ENCODE assay signal across 25 cellular contexts in the genomic region with DNA sequence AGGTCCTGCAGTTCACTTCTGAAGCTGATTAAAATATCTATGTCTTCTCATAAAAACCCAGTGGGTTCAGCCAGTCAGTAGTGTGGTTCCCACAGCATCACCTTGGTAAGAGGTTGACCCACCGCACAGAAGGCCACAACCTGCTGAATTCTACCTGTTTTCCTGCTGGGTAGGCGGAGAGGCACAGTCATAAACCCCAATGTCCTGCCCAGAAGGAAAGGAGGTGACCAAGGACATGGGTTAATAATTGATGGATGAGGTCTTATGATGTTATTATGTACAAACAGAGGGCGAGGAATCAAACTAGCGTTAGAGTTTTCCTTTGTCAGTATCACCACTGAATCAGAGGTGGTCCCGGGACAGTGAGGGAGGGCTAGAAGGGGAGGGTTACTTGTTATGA. TPM values are rescaled to one million over a fixed set of nuclear protein-coding genes. Genes with fewer than 3 reads are reported as not detected.
A peak's percentile ranks its signal among the peaks of the same experiment; 100 is the strongest.
DNase-seq lines count a peak whose midpoint lies in the region; ATAC-seq, FAIRE-seq and TF ChIP-seq lines count a peak whose summit lies in the region.
"Had no signal": no experiment of that assay in that cellular context is flagged by ENCODE, and none has a peak within 500 bp of the region (broad histone marks: within the 10 kb centered on the region; RNA-seq: fewer than 3 reads in every experiment).

No MANE protein-coding gene starts in this region.

- H3K9me3 ChIP-seq in liver (ENCODE audit: control insufficient read depth in 4 of 4, low read length in 3 of 4): no peaks in the 10 kb centered on the region
- H3K9me3 ChIP-seq in HepG2 (ENCODE audit: low read length): no peaks in the 10 kb centered on the region
- H3K9me3 ChIP-seq in upper lobe of left lung: no peaks in the 10 kb centered on the region
- H3K9me3 ChIP-seq: BLaER1 treated with 17β-estradiol and CSF1 and Interleukin-3, amounts not matched to agents 10 nM and 100 nM; SK-N-SH had no signal

- no peak overlapping the region for H3K4me2 ChIP-seq in HepG2 (ENCODE audit: low read depth, low read length)
- H3K4me2 ChIP-seq: SK-N-SH had no signal

- peaks cover 70% of the 10 kb centered on the region for H3K4me1 Mint-ChIP-seq in nephron progenitor cell
- no peaks in the 10 kb centered on the region for H3K4me1 Mint-ChIP-seq in activated CD8-positive, alpha-beta T cell treated with anti-CD3 and anti-CD28 coated beads for 36 hours (ENCODE audit: low read depth)
- H3K4me1 Mint-ChIP-seq: CD8-positive, alpha-beta memory T cell had no signal

- H3K27me3 ChIP-seq in liver (ENCODE audit: control insufficient read depth in 4 of 4, insufficient read depth in 4 of 4, low read length in 3 of 4): no peaks in the 10 kb centered on the region
- H3K27me3 ChIP-seq in HepG2 (ENCODE audit: control insufficient read depth in 1 of 2, insufficient read depth in 2 of 2, low read length in 2 of 2): peaks cover 0 to 3% of the 10 kb centered on the region in 2 experiments; a peak in 2 of 5 replicates
- H3K27me3 ChIP-seq in upper lobe of left lung: no peaks in the 10 kb centered on the region
- H3K27me3 ChIP-seq: BLaER1 treated with 17β-estradiol and CSF1 and Interleukin-3, amounts not matched to agents 10 nM and 100 nM had no signal

- TF ChIP-seq EP300 in HepG2 (IDR thresholded peaks at IDR 0.05; ENCODE audit: low read depth in 2 of 2, low read length in 2 of 2) (no peak), HepG2 (CRISPR knock-in tag; IDR thresholded peaks at IDR 0.05; ENCODE audit: borderline replicate concordance) (no peak), upper lobe of left lung (IDR thresholded peaks at IDR 0.05) (no peak)

- no peaks in the 10 kb centered on the region for H3K9me3 Mint-ChIP-seq in nephron progenitor cell
- no peaks in the 10 kb centered on the region for H3K9me3 Mint-ChIP-seq in activated CD8-positive, alpha-beta T cell treated with anti-CD3 and anti-CD28 coated beads for 36 hours
- H3K9me3 Mint-ChIP-seq: IgD-negative memory B cell had no signal

- FAIRE-seq in HepG2 (lab: Jason Lieb, UNC): no peak
- FAIRE-seq: D721Med, GM19239, HTR-8/SVneo had no signal

- TF ChIP-seq RAD21 in liver (IDR thresholded peaks at IDR 0.05) (no peak), HepG2 (CRISPR knock-in tag; IDR thresholded peaks at IDR 0.05) (no peak)

- H3K27ac ChIP-seq in liver (ENCODE audit: low read depth in 1 of 2, low read length in 2 of 2): no peak overlapping the region
- no peak overlapping the region for H3K27ac ChIP-seq in HepG2 (ENCODE audit: extremely low read length, insufficient read depth, low read length)
- no peak overlapping the region for H3K27ac ChIP-seq in upper lobe of left lung
- H3K27ac ChIP-seq: 22Rv1; BLaER1 treated with 17β-estradiol and CSF1 and Interleukin-3, amounts not matched to agents 10 nM and 100 nM had no signal

- no peaks in the 10 kb centered on the region for H4K20me1 ChIP-seq in HepG2 (ENCODE audit: insufficient read depth, low read length)
- H4K20me1 ChIP-seq: BLaER1 treated with 17β-estradiol and CSF1 and Interleukin-3, amounts not matched to agents 10 nM and 100 nM had no signal

- peak overlapping the region; percentile 98 for H3K27ac Mint-ChIP-seq in nephron progenitor cell
- no peak overlapping the region for H3K27ac Mint-ChIP-seq in activated CD8-positive, alpha-beta T cell treated with anti-CD3 and anti-CD28 coated beads for 36 hours
- H3K27ac Mint-ChIP-seq: CD8-positive, alpha-beta memory T cell; IgD-negative memory B cell had no signal

- no TSS peak for BruUV-seq in HepG2 (replicated peaks; lab: Mats Ljungman, UMichigan)

- H3K27me3 Mint-ChIP-seq in nephron progenitor cell (ENCODE audit: low read depth, poor library complexity): peaks cover 15% of the 10 kb centered on the region
- H3K27me3 Mint-ChIP-seq in activated CD8-positive, alpha-beta T cell treated with anti-CD3 and anti-CD28 coated beads for 36 hours: no peaks in the 10 kb centered on the region

- in situ Hi-C loops in HepG2 (cut with HindIII; ENCODE audit: extremely low pct_ligation_motif_present, low pct_unique_long_range_greater_than_20kb): no loop called here

- DNase-seq in HepG2 (ENCODE audit: low spot score) (no peak), kidney tubule cell (ENCODE audit: low spot score) (peak; percentile 74), nephron progenitor cell (no peak), NCI-H748 treated with DMSO at 0.1 percent for 48 hours (lab: John Stamatoyannopoulos, UW) (no peak), NCI-H146 (lab: John Stamatoyannopoulos, UW) (no peak), upper lobe of left lung (no peak)
- no peak for DNase-seq in activated CD8-positive, alpha-beta T cell treated with anti-CD3 and anti-CD28 coated beads for 36 hours
- DNase-seq: CD8-positive, alpha-beta memory T cell; DMS79; GOT3; HCEC 1CT; NCI-H187 treated with DMSO at 0.1 percent for 48 hours; NCI-H2107; NCI-H510A treated with DMSO at 0.1 percent for 48 hours; NCI-H774; NK-92 treated with Interleukin-12 subunit alpha and Interleukin-12 subunit beta, amount 100 ng/mL, for 24 hours; SIG-M5; SK-N-SH had no signal

- H3K4me3 ChIP-seq in liver (ENCODE audit: low read depth in 1 of 3, low read length in 3 of 3) (no peak overlapping the region), HepG2 (replicated peaks in 1 of 3; ENCODE audit: insufficient read depth in 1 of 3, low read depth in 2 of 3, low read length in 3 of 3) (no peak overlapping the region), upper lobe of left lung (no peak overlapping the region)
- H3K4me3 ChIP-seq: BLaER1 treated with 17β-estradiol and CSF1 and Interleukin-3, amounts not matched to agents 10 nM and 100 nM had no signal

- CTCF ChIA-PET in HepG2 (lab: Yijun Ruan, JAX; ENCODE audit: low intra/inter-chr PET ratio, low total read pairs): no interaction called here
- CTCF ChIA-PET in activated CD8-positive, alpha-beta T cell treated with anti-CD3 and anti-CD28 coated beads for 36 hours (lab: Charles Lee): interaction anchor here (1.7 kb wide), 1 partner anchor 63 kb away, joined by 3 read pairs; no protein-coding TSS in a partner anchor

- H2AFZ ChIP-seq in HepG2 (ENCODE audit: low read length): no peak overlapping the region

- POLR2A ChIA-PET in HepG2 (lab: Yijun Ruan, JAX): no interaction called here
- POLR2A ChIA-PET in activated CD8-positive, alpha-beta T cell treated with anti-CD3 and anti-CD28 coated beads for 36 hours (lab: Charles Lee): no interaction called here

- 58% methylated on average over 5 of the region's 5 CpGs for WGBS in liver
- WGBS in HepG2 (ENCODE audit: low lambda C conversion rate): 15% methylated on average over 5 of the region's 5 CpGs
- 89 to 90% methylated on average over 5 of the region's 5 CpGs for WGBS in upper lobe of left lung, 2 donors

- H3K4me1 ChIP-seq in liver (ENCODE audit: control insufficient read depth in 4 of 4, insufficient read depth in 4 of 4, low read length in 3 of 4) (peaks cover 0 to 3% (median 0%) of the 10 kb centered on the region in 4 donors), HepG2 (ENCODE audit: insufficient read depth, low read length) (peaks cover 17% of the 10 kb centered on the region), upper lobe of left lung (peaks cover 0 to 3% (median 0%) of the 10 kb centered on the region in 4 donors)

- intact Hi-C loops in HepG2 (cut with micrococcal nuclease; ENCODE audit: unreplicated experiment): no loop called here
- intact Hi-C loops in activated CD8-positive, alpha-beta T cell treated with anti-CD3 and anti-CD28 coated beads for 36 hours (cut with micrococcal nuclease): no loop called here

- no peak for ATAC-seq in HepG2
- ATAC-seq in upper lobe of left lung (ENCODE audit: low FRiP score in 2 of 2): no peak
- no peak for ATAC-seq in activated CD8-positive, alpha-beta T cell treated with anti-CD3 and anti-CD28 coated beads for 36 hours

- no peaks in the 10 kb centered on the region for H3K79me2 ChIP-seq in HepG2 (ENCODE audit: insufficient read depth, low read length)

- TF ChIP-seq CTCF in liver (IDR thresholded peaks at IDR 0.05; ENCODE audit: low read depth, low read length, missing input control): no peak
- TF ChIP-seq CTCF in HepG2 (CRISPR knock-in tag; IDR thresholded peaks at IDR 0.05): no peak
- no peak for TF ChIP-seq CTCF in nephron progenitor cell (IDR thresholded peaks at IDR 0.05)
- TF ChIP-seq CTCF in upper lobe of left lung (IDR thresholded peaks at IDR 0.05): no peak
- no peak for TF ChIP-seq CTCF in activated CD8-positive, alpha-beta T cell treated with anti-CD3 and anti-CD28 coated beads for 36 hours (IDR thresholded peaks at IDR 0.05)

- no peaks in the 10 kb centered on the region for H3K36me3 ChIP-seq in liver (ENCODE audit: control insufficient read depth in 4 of 4, insufficient read depth in 3 of 4, low read depth in 1 of 4, low read length in 3 of 4)
- no peaks in the 10 kb centered on the region for H3K36me3 ChIP-seq in HepG2 (replicated peaks in 1 of 2; ENCODE audit: control insufficient read depth in 1 of 2, insufficient read depth in 2 of 2, low read length in 2 of 2)
- no peaks in the 10 kb centered on the region for H3K36me3 ChIP-seq in upper lobe of left lung
- H3K36me3 ChIP-seq: BLaER1 treated with 17β-estradiol and CSF1 and Interleukin-3, amounts not matched to agents 10 nM and 100 nM had no signal

- H3K9ac ChIP-seq in liver (ENCODE audit: low read depth in 1 of 2, low read length in 2 of 2) (no peak overlapping the region), HepG2 (ENCODE audit: insufficient read depth, low read depth, low read length) (no peak overlapping the region)
- H3K9ac ChIP-seq: BLaER1 treated with 17β-estradiol and CSF1 and Interleukin-3, amounts not matched to agents 10 nM and 100 nM; SK-N-SH had no signal

- H3K36me3 Mint-ChIP-seq in nephron progenitor cell (ENCODE audit: low read depth): no peaks in the 10 kb centered on the region
- H3K36me3 Mint-ChIP-seq in activated CD8-positive, alpha-beta T cell treated with anti-CD3 and anti-CD28 coated beads for 36 hours (ENCODE audit: low read depth): no peaks in the 10 kb centered on the region
- H3K36me3 Mint-ChIP-seq: CD8-positive, alpha-beta memory T cell had no signal

- no peak overlapping the region for H3K4me3 Mint-ChIP-seq in nephron progenitor cell
- H3K4me3 Mint-ChIP-seq in activated CD8-positive, alpha-beta T cell treated with anti-CD3 and anti-CD28 coated beads for 36 hours: no peak overlapping the region
- H3K4me3 Mint-ChIP-seq: CD8-positive, alpha-beta memory T cell; IgD-negative memory B cell had no signal

- TF ChIP-seq POLR2A in HepG2 (IDR thresholded peaks at IDR 0.05; ENCODE audit: insufficient read depth in 1 of 2, low read depth in 2 of 2, low read length in 2 of 2): no peak
- TF ChIP-seq POLR2A in upper lobe of left lung (IDR thresholded peaks at IDR 0.05): no peak

RNA-seq across cellular contexts. Expression of a gene that starts 27.8 kb away (rescaled TPM):
- total RNA-seq in liver: 1 to 10 TPM in 1 of 2 donors, under 1 TPM in 1; 0.08 to 2.9 TPM
- polyA plus RNA-seq in liver: 1 to 10 TPM in 1 of 2 donors, under 1 TPM in 1; 0.07 to 5.1 TPM
- 0.07 and 0.08 TPM in 2 replicates for total RNA-seq in HepG2 (2016; rRNA removed; fragmentation: Illumina TruSeq; extraction: Trizol)
- not detected in 2 replicates for total RNA-seq in HepG2 (2016; cell fraction: cytosol; rRNA removed; fragmentation: Illumina TruSeq; extraction: Trizol; ENCODE audit: low read depth)
- total RNA-seq in HepG2 (2016; cell fraction: insoluble cytoplasmic fraction; rRNA removed; fragmentation: Illumina TruSeq; extraction: Trizol): 0.15 and 0.25 TPM in 2 replicates
- 0.03 TPM in 1 of 2 replicates, not detected in the other for total RNA-seq in HepG2 (2016; cell fraction: membrane; rRNA removed; fragmentation: Illumina TruSeq; extraction: Trizol)
- 0.53 and 0.60 TPM in 2 replicates for total RNA-seq in HepG2 (2016; cell fraction: nucleus; rRNA removed; fragmentation: Illumina TruSeq; extraction: Trizol)
- polyA plus RNA-seq in HepG2 (2011; rRNA removed): 0.20 and 0.52 TPM in 2 replicates
- 0.13 and 0.28 TPM in 2 replicates for polyA plus RNA-seq in HepG2 (2011; cell fraction: cytosol; rRNA removed)
- polyA plus RNA-seq in HepG2 (2011; cell fraction: nucleus; rRNA removed): 0.06 and 0.12 TPM in 2 replicates
- 0.15 and 0.19 TPM in 2 replicates for polyA plus RNA-seq in HepG2 (2012)
- polyA plus RNA-seq in HepG2 (2016; cell fraction: cytosol; fragmentation: Illumina TruSeq; extraction: Trizol; ENCODE audit: low read depth): not detected in 2 replicates
- polyA plus RNA-seq in HepG2 (2016; cell fraction: insoluble cytoplasmic fraction; fragmentation: Illumina TruSeq; extraction: Trizol; ENCODE audit: low read depth): 0.05 TPM in 1 of 2 replicates, not detected in the other
- not detected in 2 replicates for polyA plus RNA-seq in HepG2 (2016; cell fraction: membrane; fragmentation: Illumina TruSeq; extraction: Trizol; ENCODE audit: low read depth)
- polyA plus RNA-seq in HepG2 (2016; cell fraction: nucleus; fragmentation: Illumina TruSeq; extraction: Trizol; ENCODE audit: insufficient read depth, low read depth): 0.17 and 0.18 TPM in 2 replicates
- polyA minus RNA-seq in HepG2 (2011; rRNA and poly(A)+ RNA removed; ENCODE audit: low replicate concordance): 0.04 and 8.4 TPM in 2 replicates
- 0.20 and 0.70 TPM in 2 replicates for polyA minus RNA-seq in HepG2 (2011; cell fraction: cytosol; rRNA and poly(A)+ RNA removed)
- polyA minus RNA-seq in HepG2 (2011; cell fraction: nucleus; rRNA and poly(A)+ RNA removed): 0.37 TPM in 1 of 2 replicates, not detected in the other
- total RNA-seq in upper lobe of left lung: 10 to 100 TPM in 1 of 6 donors, 1 to 10 TPM in 5; 2.2 to 14.6 (median 6.4) TPM
- total RNA-seq in activated CD8-positive, alpha-beta T cell treated with anti-CD3 and anti-CD28 coated beads for 36 hours: under 1 TPM in 1 of 2 experiments, not detected in 1; 0.58 TPM
- total RNA-seq: CD8-positive, alpha-beta memory T cell had no signal
- polyA plus RNA-seq: IgD-negative memory B cell had no signal
